Comparison of ENCODE assay signal across 8 cellular contexts in the genomic region with DNA sequence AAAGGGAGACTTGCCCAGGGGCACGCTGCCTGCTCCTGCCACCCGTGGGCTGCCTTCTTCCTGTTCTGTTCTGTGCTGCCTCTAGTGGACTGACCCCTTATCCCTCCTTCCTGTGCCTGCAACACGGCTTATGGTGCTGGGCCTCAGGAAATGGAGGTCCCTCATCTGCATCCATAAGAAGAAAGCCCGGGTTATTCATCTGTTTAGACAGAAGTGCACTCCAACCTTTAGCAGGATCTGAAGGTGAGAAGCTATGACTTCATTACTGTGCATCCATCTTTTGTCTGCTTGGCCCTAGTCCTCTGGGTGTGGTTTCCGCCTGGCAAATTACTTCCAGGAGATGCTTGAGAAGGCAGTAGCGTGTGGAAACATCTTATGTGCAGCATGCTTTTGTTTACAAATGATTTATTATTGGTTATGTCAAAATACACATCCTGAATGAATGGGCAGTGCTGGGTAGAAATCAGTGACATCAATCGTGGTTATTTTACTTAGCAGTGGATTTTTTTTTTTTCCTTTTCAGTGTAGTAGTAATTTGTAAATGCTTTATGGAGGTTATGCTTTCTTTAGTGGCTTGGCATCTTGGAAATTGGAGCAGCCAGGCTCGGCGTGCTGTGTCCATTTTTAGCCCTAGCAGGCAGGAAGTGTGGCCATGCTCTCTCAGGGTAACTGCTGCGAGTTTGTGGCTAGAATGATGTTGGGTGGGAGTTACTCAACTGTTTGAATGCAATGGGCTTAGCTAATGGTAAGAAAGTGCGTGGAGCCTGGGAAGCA. TPM values are rescaled to one million over a fixed set of nuclear protein-coding genes. Genes with fewer than 3 reads are reported as not detected.
A peak's percentile ranks its signal among the peaks of the same experiment; 100 is the strongest.
DNase-seq lines count a peak whose midpoint lies in the region; ATAC-seq and FAIRE-seq lines count a peak whose summit lies in the region.

No MANE protein-coding gene starts in this region.

- H3K27ac ChIP-seq in mesenchymal stem cell (ENCODE audit: low read length, poor library complexity, severe bottlenecking) (no peak overlapping the region), small intestine (ENCODE audit: low read depth in 1 of 2, low read length in 1 of 2) (peak overlapping the region in 1 of 2 donors; percentile 73)

- no peak for FAIRE-seq in small intestine (lab: Jason Lieb, UNC)

- no peaks in the 10 kb centered on the region for H3K9me3 ChIP-seq in mesenchymal stem cell (ENCODE audit: control insufficient read depth, low read length)
- H3K9me3 ChIP-seq in small intestine (ENCODE audit: control insufficient read depth, low read depth), result no peaks in the 10 kb centered on the region

- H3K4me1 ChIP-seq in mesenchymal stem cell (ENCODE audit: control insufficient read depth, insufficient read depth, low read depth, low read length) (peaks cover 19% of the 10 kb centered on the region), small intestine (ENCODE audit: control insufficient read depth in 2 of 2, insufficient read depth in 1 of 2, low read depth in 1 of 2, low read length in 1 of 2) (peaks cover 7% of the 10 kb centered on the region in 2 donors)

- WGBS in mesenchymal stem cell, result 25% methylated on average over 11 of the region's 11 CpGs
- WGBS in small intestine, 3 donors, result 43 to 69% (median 60%) methylated on average over 11 of the region's 11 CpGs

- peak overlapping the region; percentile 90 to 95 for H3K18ac ChIP-seq in mesenchymal stem cell (ENCODE audit: low read depth in 1 of 2, low read length in 2 of 2)

- H2AFZ ChIP-seq in mesenchymal stem cell (ENCODE audit: low read depth, low read length), result no peak overlapping the region

- peaks cover 3% of the 10 kb centered on the region for H3K79me1 ChIP-seq in mesenchymal stem cell (replicated peaks; ENCODE audit: low read length, poor library complexity, severe bottlenecking)

- peak overlapping the region; percentile 90 for H4K91ac ChIP-seq in mesenchymal stem cell (ENCODE audit: low read length)

- H2AK5ac ChIP-seq in mesenchymal stem cell (ENCODE audit: low read length, severe bottlenecking), result no peak overlapping the region

- peak overlapping the region in 1 of 2 experiments; percentile 86 for H3K14ac ChIP-seq in mesenchymal stem cell (ENCODE audit: low read length in 2 of 2)

- H3K36me3 ChIP-seq in mesenchymal stem cell (ENCODE audit: control insufficient read depth in 1 of 2, insufficient read depth in 2 of 2, low read depth in 1 of 2, low read length in 2 of 2) (no peaks in the 10 kb centered on the region), small intestine (ENCODE audit: control insufficient read depth in 2 of 2, insufficient read depth in 2 of 2, low read length in 2 of 2) (no peaks in the 10 kb centered on the region)

- H2BK5ac ChIP-seq in mesenchymal stem cell (ENCODE audit: low read depth, low read length, poor library complexity, severe bottlenecking), result no peak overlapping the region

- peak overlapping the region; percentile 66 for H4K8ac ChIP-seq in mesenchymal stem cell (ENCODE audit: low read length)

- no peak overlapping the region for H2BK15ac ChIP-seq in mesenchymal stem cell (ENCODE audit: low read depth, poor library complexity, severe bottlenecking)

- H3K4me3 ChIP-seq in mesenchymal stem cell (ENCODE audit: insufficient read depth in 1 of 2, low read depth in 1 of 2, low read length in 2 of 2) (no peak overlapping the region), small intestine (ENCODE audit: low read depth in 1 of 2, low read length in 2 of 2) (no peak overlapping the region)

- ATAC-seq in HG03175 (IDR thresholded peaks at IDR 0.05; ENCODE audit: unreplicated experiment), result peak; percentile 62
- ATAC-seq in GM18873 (IDR thresholded peaks at IDR 0.05; ENCODE audit: low FRiP score, unreplicated experiment), result no peak
- no peak for ATAC-seq in HG03460 (IDR thresholded peaks at IDR 0.05; ENCODE audit: unreplicated experiment)

- no peak overlapping the region for H2BK120ac ChIP-seq in mesenchymal stem cell (ENCODE audit: low read depth, low read length)

- no peaks in the 10 kb centered on the region for H3K27me3 ChIP-seq in mesenchymal stem cell (ENCODE audit: control insufficient read depth in 1 of 2, insufficient read depth in 1 of 2, low read length in 2 of 2)
- H3K27me3 ChIP-seq in small intestine (ENCODE audit: control insufficient read depth in 2 of 2, insufficient read depth in 2 of 2, low read length in 2 of 2), result no peaks in the 10 kb centered on the region

- H3K9ac ChIP-seq in mesenchymal stem cell (ENCODE audit: low read length), result no peak overlapping the region

- H3K23ac ChIP-seq in mesenchymal stem cell (ENCODE audit: low read length in 2 of 2), result no peak overlapping the region

- peak overlapping the region; percentile 78 to 88 for H2BK12ac ChIP-seq in mesenchymal stem cell (ENCODE audit: low read length in 2 of 2)

- peak; percentile 73 for DNase-seq in AG20443 (ENCODE audit: low spot score)
- peak; percentile 65 for DNase-seq in astrocyte of the hippocampus (ENCODE audit: low read depth, low spot score)
- DNase-seq in mesenchymal stem cell, result peak; percentile 98
- no peak for DNase-seq in small intestine
- DNase-seq in activated CD4-positive, alpha-beta T cell treated with anti-CD3 and anti-CD28 coated beads for 48 hours, result no peak

- peak overlapping the region in 1 of 2 experiments; percentile 72 for H3K4ac ChIP-seq in mesenchymal stem cell (ENCODE audit: low read depth in 1 of 2, low read length in 2 of 2)

- H3K4me2 ChIP-seq in mesenchymal stem cell (ENCODE audit: low read length, poor library complexity, severe bottlenecking), result no peak overlapping the region

RNA-seq across cellular contexts. Expression of a gene that starts 12.7 kb away (rescaled TPM):
- 20.4 TPM for polyA plus RNA-seq in mesenchymal stem cell (2013, experiment 1 of 2)
- 22.5 TPM for polyA plus RNA-seq in mesenchymal stem cell (2013, experiment 2 of 2)
- 1 to 10 TPM; 2.7 to 8.8 (median 3.5) TPM for polyA plus RNA-seq in small intestine

RNA-seq across cellular contexts. Expression of a gene that starts 26.9 kb away (rescaled TPM):
- 0.07 TPM for polyA plus RNA-seq in mesenchymal stem cell (2013, experiment 1 of 2)
- polyA plus RNA-seq in mesenchymal stem cell (2013, experiment 2 of 2), result 0.05 TPM
- 100 to 1,000 TPM in 1 of 3 donors, 10 to 100 TPM in 2; 72.0 to 102 (median 84.5) TPM for polyA plus RNA-seq in small intestine

Comparison
In these comparisons a context has a peak if more than half of its experiments do, and no peak if none do; other contexts are left out.
1. DNase-seq: peak in AG20443 (single experiment), astrocyte of the hippocampus (single experiment) and mesenchymal stem cell (single experiment); none in small intestine (single experiment) and activated CD4-positive, alpha-beta T cell treated with anti-CD3 and anti-CD28 coated beads for 48 hours (single experiment).